Comparison of ENCODE assay signal across 14 cellular contexts in the genomic region with DNA sequence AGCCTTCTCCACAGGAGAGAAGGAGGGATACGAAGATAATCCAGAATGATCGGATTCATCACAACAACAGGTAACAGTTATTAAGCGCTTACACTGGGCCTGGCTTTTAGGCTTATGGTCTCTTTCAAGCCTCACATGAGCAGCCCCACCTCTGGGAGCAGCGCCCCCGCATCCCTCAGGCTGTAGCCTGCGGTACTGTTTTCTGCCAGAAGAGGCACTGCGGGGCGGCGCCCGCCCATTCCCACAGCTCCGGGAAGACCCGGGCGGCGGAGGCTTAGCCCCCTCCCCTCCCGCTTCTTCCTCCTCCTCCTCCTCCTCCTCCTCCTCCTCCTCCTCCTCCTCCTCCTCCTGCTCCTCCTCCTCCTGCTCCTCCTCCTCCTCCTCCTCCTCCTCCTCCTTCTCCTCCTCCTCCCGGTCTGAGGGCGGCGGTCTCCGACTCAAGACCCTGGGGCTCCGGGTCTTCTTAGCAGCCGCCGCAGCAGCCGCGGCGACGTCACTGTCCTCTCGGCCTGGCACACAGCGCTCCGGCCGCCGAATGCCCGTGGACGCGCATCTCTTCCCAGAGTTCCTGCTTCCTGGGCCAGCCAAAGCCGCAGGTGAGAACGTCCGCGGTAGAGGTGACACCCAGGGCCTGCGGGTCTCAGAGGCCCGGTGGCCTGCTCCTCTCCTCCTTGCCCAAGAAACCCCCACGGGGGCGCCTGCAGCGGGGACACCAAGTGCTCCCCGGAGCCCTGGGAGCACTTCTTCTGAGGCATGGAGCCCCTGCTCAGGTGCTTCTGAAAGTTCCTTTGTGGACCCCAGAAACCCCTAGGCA. TPM values are rescaled to one million over a fixed set of nuclear protein-coding genes. Genes with fewer than 3 reads are reported as not detected.
DNase-seq lines count a peak whose midpoint lies in the region; ATAC-seq and FAIRE-seq lines count a peak whose summit lies in the region.
"Not testable (repeated sequence)": the region's sequence is repeated elsewhere in the genome, so short reads cannot be mapped to it uniquely, and the experiment has no call there.
"Had no signal": no experiment of that assay in that cellular context is flagged by ENCODE, and none has a peak within 500 bp of the region (broad histone marks: within the 10 kb centered on the region; RNA-seq: fewer than 3 reads in every experiment).

A gene with protein sequence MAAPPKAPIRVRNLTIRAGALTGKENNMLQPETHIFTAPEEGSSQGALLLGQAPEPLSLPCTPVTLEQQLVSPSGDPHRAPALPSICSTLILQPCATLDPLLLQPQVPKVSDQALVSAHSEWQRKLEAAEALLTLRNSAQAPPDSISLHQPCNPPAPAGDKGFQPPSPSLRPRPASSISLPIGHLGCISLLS (plus strand): TSS at position 238 of the 814 bp plus-strand sequence. CDS start 68,246 bp downstream, outside the sequence.

- H3K4me3 ChIP-seq in right cardiac atrium (ENCODE audit: low read length): not testable (repeated sequence)

- H3K9me3 ChIP-seq in right cardiac atrium (ENCODE audit: control insufficient read depth, low read length): not testable (repeated sequence)

- not testable (repeated sequence) for H3K4me3 Mint-ChIP-seq in activated T-cell treated with anti-CD3 and anti-CD28 coated beads, Interleukin-2, amount 50 U/mL, for 4 hours

- H3K27me3 Mint-ChIP-seq in activated T-cell treated with anti-CD3 and anti-CD28 coated beads, Interleukin-2, amount 50 U/mL, for 4 hours (ENCODE audit: low read depth): not testable (repeated sequence)

- H3K9me3 Mint-ChIP-seq in activated T-cell treated with anti-CD3 and anti-CD28 coated beads, Interleukin-2, amount 50 U/mL, for 4 hours: not testable (repeated sequence)

- FAIRE-seq in GM18507 (lab: Jason Lieb, UNC): peak; percentile 96

- ATAC-seq in GM19397 (IDR thresholded peaks at IDR 0.05; ENCODE audit: unreplicated experiment) (peak; percentile 80), GM21786 (IDR thresholded peaks at IDR 0.05; ENCODE audit: unreplicated experiment) (peak; percentile 80), HG03039 (IDR thresholded peaks at IDR 0.05; ENCODE audit: unreplicated experiment) (peak; percentile 77), HG03460 (IDR thresholded peaks at IDR 0.05; ENCODE audit: unreplicated experiment) (peak; percentile 58), right cardiac atrium (peak; percentile 72 to 81)
- peak; percentile 77 to 87 for ATAC-seq in activated T-cell treated with anti-CD3 and anti-CD28 coated beads, Interleukin-2, amount 50 U/mL, for 4 hours
- peak; percentile 85 for ATAC-seq in stimulated activated naive CD8-positive, alpha-beta T cell treated with anti-CD3 and anti-CD28 coated beads, Interleukin-15, Interleukin-2, amounts not matched to agents 100 U/mL and 50 U/mL, for 24 hours

- not testable (repeated sequence) for H3K36me3 Mint-ChIP-seq in activated T-cell treated with anti-CD3 and anti-CD28 coated beads, Interleukin-2, amount 50 U/mL, for 4 hours (ENCODE audit: insufficient read depth)

- DNase-seq in GM18507 (ENCODE audit: extremely low spot score, insufficient read length, low read depth); activated T-cell treated with anti-CD3 and anti-CD28 coated beads, Interleukin-2, amount 50 U/mL, for 4 hours; right cardiac atrium; stimulated activated naive CD8-positive, alpha-beta T cell treated with anti-CD3 and anti-CD28 coated beads, Interleukin-15, Interleukin-2, amounts not matched to agents 100 U/mL and 50 U/mL, for 24 hours: not testable (repeated sequence)

- H3K27ac ChIP-seq in right cardiac atrium (ENCODE audit: low read length): not testable (repeated sequence)

- not testable (repeated sequence) for H3K27me3 ChIP-seq in right cardiac atrium (ENCODE audit: control insufficient read depth, insufficient read depth)

- H3K4me1 Mint-ChIP-seq in activated T-cell treated with anti-CD3 and anti-CD28 coated beads, Interleukin-2, amount 50 U/mL, for 4 hours (ENCODE audit: low read depth): not testable (repeated sequence)

- intact Hi-C loops in right cardiac atrium (cut with DNase I): not testable (repeated sequence)

- not testable (repeated sequence) for H3K4me1 ChIP-seq in right cardiac atrium (ENCODE audit: control insufficient read depth, insufficient read depth, low read length)

- WGBS in right cardiac atrium: no CpG with 5 or more reads among the region's 44 CpGs

RNA-seq across cellular contexts. Expression of the gene that starts here (rescaled TPM):
- total RNA-seq in activated T-cell treated with anti-CD3 and anti-CD28 coated beads, Interleukin-2, amount 50 U/mL, for 4 hours: not detected
- total RNA-seq in right cardiac atrium: not detected
- 0.14 TPM for polyA plus RNA-seq in right cardiac atrium
- total RNA-seq: dermis blood vessel endothelial cell, esophagus squamous epithelium, G401, H9, osteoblast had no signal
- polyA plus RNA-seq: heart left ventricle had no signal

Comparison
In these comparisons a context has a peak if more than half of its experiments do, and no peak if none do; other contexts are left out.
1. Peak in ATAC-seq in activated T-cell treated with anti-CD3 and anti-CD28 coated beads, Interleukin-2, amount 50 U/mL, for 4 hours; RNA of the gene not detected or under 1 TPM.
2. Peak in ATAC-seq in right cardiac atrium; RNA of the gene not detected or under 1 TPM.